ENCODE assay signal across 22 cellular contexts in genomic region chr3:194705761-194706160, GRCh38. TPM values are rescaled to one million over a fixed set of nuclear protein-coding genes. Genes with fewer than 3 reads are reported as not detected.
DNase-seq lines count a peak whose midpoint lies in the region; ATAC-seq, FAIRE-seq and TF ChIP-seq lines count a peak whose summit lies in the region.
"Had no signal": no experiment of that assay in that cellular context is flagged by ENCODE, and none has a peak within 500 bp of the region (broad histone marks: within the 10 kb centered on the region; RNA-seq: fewer than 3 reads in every experiment).

No MANE protein-coding gene starts in this region.

- no peak overlapping the region for H3K4ac ChIP-seq in H1 (replicated peaks; ENCODE audit: insufficient read length, low read depth, low read length)
- no peak overlapping the region for H3K4ac ChIP-seq in neuronal stem cell (ENCODE audit: low read length)

- H3K18ac ChIP-seq in H1 (ENCODE audit: extremely low read depth, low read length), result peak overlapping the region; percentile 51; the same call in 1 of the 2 replicates
- H3K18ac ChIP-seq in neuronal stem cell (ENCODE audit: low read length), result peak overlapping the region; percentile 55

- H3K27ac Mint-ChIP-seq in T-helper 2 cell treated with Interferon-gamma antibody and Interleukin-4, amounts not matched to agents 5 μg/mL and 100 μg/mL, for 36 hours, result no peak overlapping the region
- peak overlapping the region in 1 of 7 donors; percentile 18 for H3K27ac Mint-ChIP-seq in CD14-positive monocyte

- DNase-seq in NCI-H82 (lab: John Stamatoyannopoulos, UW), result peak; percentile 44
- DNase-seq in NCI-H82 treated with DMSO at 0.1 percent for 48 hours (lab: John Stamatoyannopoulos, UW; ENCODE audit: unreplicated experiment), result no peak
- no peak for DNase-seq in H1 (ENCODE audit: low read depth in 1 of 2, low spot score in 2 of 2)
- no peak for DNase-seq in neuronal stem cell (ENCODE audit: low spot score)
- no peak for DNase-seq in upper lobe of right lung
- no peak for DNase-seq in T-helper 2 cell treated with Interferon-gamma antibody and Interleukin-4, amounts not matched to agents 5 μg/mL and 100 μg/mL, for 36 hours (ENCODE audit: low spot score)
- no peak for DNase-seq in CD14-positive monocyte (ENCODE audit: low spot score)
- DNase-seq in esophagus muscularis mucosa (ENCODE audit: extremely low spot score), result no peak
- DNase-seq: AML-193, COR-L47, DMS153, GF-D8, KG1, NCI-H1105 treated with DMSO at 0.1 percent for 48 hours, NCI-H1694, NCI-H510A treated with DMSO at 0.1 percent for 48 hours, PC-3, RPMI8226, SIG-M5 had no signal

- no peak for FAIRE-seq in H1 (lab: Jason Lieb, UNC)

- no peak overlapping the region for H3K23ac ChIP-seq in H1 (ENCODE audit: insufficient read length)
- H3K23ac ChIP-seq in neuronal stem cell (ENCODE audit: low read depth, low read length, poor library complexity), result no peak overlapping the region

- H3K79me1 ChIP-seq in H1 (ENCODE audit: low read depth, low read length) (no peaks in the 10 kb centered on the region), neuronal stem cell (ENCODE audit: low read depth, low read length) (no peaks in the 10 kb centered on the region)

- CTCF ChIA-PET in H1 (lab: Charles Lee; ENCODE audit: partially characterized antibody), result interaction anchor here (0.6 to 2.0 kb wide), 6 partner anchors 10 to 498 kb away, joined by 3 to 4 read pairs (median 3); no protein-coding TSS in a partner anchor

- H3K79me2 ChIP-seq in H1 (ENCODE audit: control insufficient read depth in 1 of 2, insufficient read depth in 2 of 2, low read length in 2 of 2), result no peaks in the 10 kb centered on the region

- TF ChIP-seq RAD21 in H1 (IDR thresholded peaks at IDR 0.05 in 1 of 2, conservative IDR thresholded peaks at IDR 0.05 in 1 of 2; ENCODE audit: low read depth in 2 of 2, low read length in 2 of 2), result no peak

- ATAC-seq in upper lobe of right lung, result peak; percentile 13
- ATAC-seq: HCT116, PC-3, SK-N-SH treated with all-trans-retinoic acid at 6 μM for 48 hours had no signal

- no peak for TF ChIP-seq POLR2A in H1 (IDR thresholded peaks at IDR 0.05; ENCODE audit: control extremely low read depth in 1 of 2, low read depth in 2 of 2, low read length in 2 of 2)
- no peak for TF ChIP-seq POLR2A in esophagus muscularis mucosa (IDR thresholded peaks at IDR 0.05; ENCODE audit: low read depth)

- 0 out of 2 replicates have a peak overlapping the region, but pooled peaks have one; percentile 55 for H2BK20ac ChIP-seq in H1 (ENCODE audit: low read length)

- H3K27ac ChIP-seq in H1 (ENCODE audit: low read depth, low read length) (no peak overlapping the region), neuronal stem cell (replicated peaks; ENCODE audit: low read length) (no peak overlapping the region), upper lobe of right lung (no peak overlapping the region), esophagus muscularis mucosa (replicated peaks in 1 of 4) (no peak overlapping the region)
- H3K27ac ChIP-seq: 22Rv1 had no signal

- H3K56ac ChIP-seq in H1 (replicated peaks; ENCODE audit: insufficient read length, low read depth, low read length), result no peak overlapping the region

- H3K36me3 Mint-ChIP-seq in T-helper 2 cell treated with Interferon-gamma antibody and Interleukin-4, amounts not matched to agents 5 μg/mL and 100 μg/mL, for 36 hours (ENCODE audit: low read depth), result no peaks in the 10 kb centered on the region
- H3K36me3 Mint-ChIP-seq in CD14-positive monocyte, result peaks cover 0 to 4% of the 10 kb centered on the region in 2 donors

- POLR2A ChIA-PET in H1 (lab: Charles Lee; ENCODE audit: partially characterized antibody), result no interaction called here

- no peak overlapping the region for H2BK120ac ChIP-seq in H1 (replicated peaks; ENCODE audit: low read depth, low read length)
- no peak overlapping the region for H2BK120ac ChIP-seq in neuronal stem cell (ENCODE audit: low read depth, low read length)

- H4K8ac ChIP-seq in H1 (ENCODE audit: extremely low read depth, insufficient read depth, low read length) (no peak overlapping the region), neuronal stem cell (ENCODE audit: low read depth, low read length) (no peak overlapping the region)

- H4K91ac ChIP-seq in H1 (replicated peaks; ENCODE audit: insufficient read length, low read length) (peak overlapping the region; percentile 46), neuronal stem cell (ENCODE audit: low read depth, low read length, poor library complexity) (no peak overlapping the region)

- H3K9me3 ChIP-seq in H1 (ENCODE audit: insufficient read depth in 2 of 2, low read depth in 1 of 2, low read length in 1 of 2) (no peaks in the 10 kb centered on the region), neuronal stem cell (replicated peaks in 1 of 2; ENCODE audit: control insufficient read depth in 2 of 2, insufficient read depth in 1 of 2, low read depth in 1 of 2, low read length in 2 of 2) (peaks cover 0 to 3% of the 10 kb centered on the region in 2 donors), upper lobe of right lung (no peaks in the 10 kb centered on the region), esophagus muscularis mucosa (peaks cover 0 to 7% (median 0%) of the 10 kb centered on the region in 4 donors)

- TF ChIP-seq CTCF in H1 (IDR thresholded peaks at IDR 0.05; ENCODE audit: control extremely low read depth in 1 of 3, insufficient read depth in 1 of 3, low read depth in 1 of 3, low read length in 3 of 3) (no peak), upper lobe of right lung (IDR thresholded peaks at IDR 0.05) (no peak), CD14-positive monocyte (IDR thresholded peaks at IDR 0.05) (no peak), esophagus muscularis mucosa (IDR thresholded peaks at IDR 0.05) (no peak)

- no peak overlapping the region for H3K4me3 Mint-ChIP-seq in T-helper 2 cell treated with Interferon-gamma antibody and Interleukin-4, amounts not matched to agents 5 μg/mL and 100 μg/mL, for 36 hours
- no peak overlapping the region for H3K4me3 Mint-ChIP-seq in CD14-positive monocyte

- H3K9ac ChIP-seq in H1 (replicated peaks in 1 of 4; ENCODE audit: extremely low read depth in 1 of 4, low read depth in 3 of 4, low read length in 3 of 4) (no peak overlapping the region), neuronal stem cell (ENCODE audit: low read depth, low read length, poor library complexity) (no peak overlapping the region)

- TF ChIP-seq EP300 in H1 (IDR thresholded peaks at IDR 0.05; ENCODE audit: borderline replicate concordance in 1 of 2, low read depth in 2 of 2, low read length in 2 of 2) (no peak), esophagus muscularis mucosa (IDR thresholded peaks at IDR 0.05) (no peak)

- H2BK5ac ChIP-seq in H1 (ENCODE audit: low read depth, low read length) (peak overlapping the region; percentile 52; the same call in 1 of the 2 replicates), neuronal stem cell (ENCODE audit: low read length) (no peak overlapping the region)

- H3K9me3 Mint-ChIP-seq in T-helper 2 cell treated with Interferon-gamma antibody and Interleukin-4, amounts not matched to agents 5 μg/mL and 100 μg/mL, for 36 hours, result no peaks in the 10 kb centered on the region
- peaks cover 4 to 15% (median 9%) of the 10 kb centered on the region in 7 donors for H3K9me3 Mint-ChIP-seq in CD14-positive monocyte

- H2AK5ac ChIP-seq in H1 (ENCODE audit: low read depth, low read length), result 0 out of 2 replicates have a peak overlapping the region, but pooled peaks have one; percentile 33
- no peak overlapping the region for H2AK5ac ChIP-seq in neuronal stem cell (ENCODE audit: low read depth, low read length)

- H3K27me3 ChIP-seq in H1 (replicated peaks in 1 of 4; ENCODE audit: control insufficient read depth in 3 of 4, extremely low read depth in 1 of 4, insufficient read depth in 3 of 4, low read length in 3 of 4), result no peaks in the 10 kb centered on the region
- H3K27me3 ChIP-seq in neuronal stem cell (ENCODE audit: control insufficient read depth in 3 of 3, insufficient read depth in 3 of 3, low read depth in 1 of 3, low read length in 3 of 3), result peaks cover 0 to 26% (median 0%) of the 10 kb centered on the region in 3 experiments
- H3K27me3 ChIP-seq in upper lobe of right lung, result no peaks in the 10 kb centered on the region
- no peaks in the 10 kb centered on the region for H3K27me3 ChIP-seq in esophagus muscularis mucosa

- H2BK12ac ChIP-seq in H1 (ENCODE audit: low read depth, low read length) (peak overlapping the region; percentile 92), neuronal stem cell (ENCODE audit: low read length) (no peak overlapping the region)

- H3K36me3 ChIP-seq in H1 (ENCODE audit: control insufficient read depth in 2 of 4, insufficient read depth in 4 of 4, low read length in 3 of 4) (no peaks in the 10 kb centered on the region), neuronal stem cell (replicated peaks in 1 of 2; ENCODE audit: control insufficient read depth in 2 of 2, insufficient read depth in 2 of 2, low read length in 2 of 2) (no peaks in the 10 kb centered on the region), upper lobe of right lung (no peaks in the 10 kb centered on the region), esophagus muscularis mucosa (no peaks in the 10 kb centered on the region)

- H4K20me1 ChIP-seq in H1 (replicated peaks in 1 of 2; ENCODE audit: control insufficient read depth in 1 of 2, insufficient read depth in 2 of 2, low read length in 2 of 2), result no peaks in the 10 kb centered on the region

- peaks cover 6% of the 10 kb centered on the region for H3K27me3 Mint-ChIP-seq in T-helper 2 cell treated with Interferon-gamma antibody and Interleukin-4, amounts not matched to agents 5 μg/mL and 100 μg/mL, for 36 hours (ENCODE audit: low read depth)
- H3K27me3 Mint-ChIP-seq in CD14-positive monocyte (ENCODE audit: low read depth in 3 of 3), result peaks cover 0 to 6% (median 2%) of the 10 kb centered on the region in 3 donors

- H3K4me3 ChIP-seq in H1 (ENCODE audit: extremely low read depth in 1 of 4, insufficient read depth in 2 of 4, low read depth in 3 of 4, low read length in 4 of 4) (no peak overlapping the region), neuronal stem cell (ENCODE audit: low read length in 2 of 2) (no peak overlapping the region), upper lobe of right lung (no peak overlapping the region), esophagus muscularis mucosa (no peak overlapping the region)

- H2BK15ac ChIP-seq in H1 (ENCODE audit: low read length) (0 out of 2 replicates have a peak overlapping the region, but pooled peaks have one; percentile 53), neuronal stem cell (ENCODE audit: low read length) (no peak overlapping the region)

- H4K5ac ChIP-seq in H1 (ENCODE audit: insufficient read length, low read depth, low read length), result no peak overlapping the region

- H3K14ac ChIP-seq in H1 (ENCODE audit: insufficient read length) (no peak overlapping the region), neuronal stem cell (ENCODE audit: low read length) (no peak overlapping the region)

- H3K4me1 Mint-ChIP-seq in T-helper 2 cell treated with Interferon-gamma antibody and Interleukin-4, amounts not matched to agents 5 μg/mL and 100 μg/mL, for 36 hours (ENCODE audit: low read depth), result no peaks in the 10 kb centered on the region
- no peaks in the 10 kb centered on the region for H3K4me1 Mint-ChIP-seq in CD14-positive monocyte

- no peak overlapping the region for H3K4me2 ChIP-seq in H1 (ENCODE audit: insufficient read depth in 1 of 2, low read depth in 2 of 2, low read length in 2 of 2)
- no peak overlapping the region for H3K4me2 ChIP-seq in neuronal stem cell (ENCODE audit: insufficient read depth, low read length, poor library complexity, severe bottlenecking)

- intact Hi-C loops in upper lobe of right lung (cut with DNase I), result no loop called here
- intact Hi-C loops in CD14-positive monocyte (cut with micrococcal nuclease), result no loop called here
- intact Hi-C loops in esophagus muscularis mucosa (cut with DNase I), result no loop called here

- H2AFZ ChIP-seq in H1 (ENCODE audit: low read length) (no peak overlapping the region), neuronal stem cell (ENCODE audit: low read length) (no peak overlapping the region)

- WGBS in H1 (ENCODE audit: extremely low coverage in 1 of 2, insufficient coverage in 1 of 2, insufficient read length in 1 of 2, insufficient replicate concordance in 2 of 2, low coverage in 1 of 2, low lambda C conversion rate in 2 of 2, missing lambda C conversion rate in 1 of 2), 2 experiments, result 91% methylated on average over 11 of the region's 11 CpGs; no CpG with 5 or more reads in 1 of the 2 experiments
- no CpG with 5 or more reads among the region's 11 CpGs for WGBS in neuronal stem cell (ENCODE audit: extremely low coverage in 2 of 2, insufficient read length in 2 of 2, insufficient replicate concordance in 1 of 2), 2 donors
- WGBS in esophagus muscularis mucosa, result 83% methylated on average over 10 of the region's 11 CpGs

- peaks cover 5% of the 10 kb centered on the region; the same call in 1 of the 2 replicates for H3K23me2 ChIP-seq in H1 (ENCODE audit: low read depth, low read length)

- peaks cover 5 to 10% (median 7%) of the 10 kb centered on the region in 4 experiments for H3K4me1 ChIP-seq in H1 (replicated peaks in 1 of 4; ENCODE audit: control insufficient read depth in 3 of 4, insufficient read depth in 4 of 4, low read length in 3 of 4)
- peaks cover 0 to 5% of the 10 kb centered on the region in 2 donors for H3K4me1 ChIP-seq in neuronal stem cell (ENCODE audit: control insufficient read depth in 2 of 2, insufficient read depth in 1 of 2, low read depth in 1 of 2, low read length in 2 of 2)
- H3K4me1 ChIP-seq in upper lobe of right lung, result no peaks in the 10 kb centered on the region
- no peaks in the 10 kb centered on the region for H3K4me1 ChIP-seq in esophagus muscularis mucosa

RNA-seq across cellular contexts. Expression of gene FAM43A, which starts 20.1 kb away (rescaled TPM):
- total RNA-seq in H1 (2021; fragmentation: NEBNext Ultra II Directional; extraction: Animal tissue kit (Norgen Biotek cat#: 25700)), result 2.6 and 2.9 TPM in 2 replicates
- 2.3 and 4.9 TPM in 2 replicates for polyA plus RNA-seq in H1 (2011; rRNA removed)
- polyA plus RNA-seq in H1 (2011; cell fraction: cytosol; rRNA removed), result 4.3 TPM
- 4.0 TPM for polyA plus RNA-seq in H1 (2011; cell fraction: nucleus; rRNA removed)
- polyA plus RNA-seq in H1 (2012, experiment 1 of 2), result 1.9 to 2.7 TPM (median 1.9 TPM) in 4 replicates
- 2.4 TPM for polyA plus RNA-seq in H1 (2012, experiment 2 of 2)
- 1.3 TPM for polyA plus RNA-seq in H1 (2013, experiment 1 of 2)
- polyA plus RNA-seq in H1 (2013, experiment 2 of 2), result 1.4 TPM
- polyA minus RNA-seq in H1 (2011; rRNA and poly(A)+ RNA removed), result 0.44 and 0.66 TPM in 2 replicates
- 2.2 TPM for polyA minus RNA-seq in H1 (2011; cell fraction: cytosol; rRNA and poly(A)+ RNA removed)
- polyA minus RNA-seq in H1 (2011; cell fraction: nucleus; rRNA and poly(A)+ RNA removed), result 5.6 TPM
- 0.52 TPM for polyA plus RNA-seq in neuronal stem cell (2013, experiment 1 of 2)
- 0.47 TPM for polyA plus RNA-seq in neuronal stem cell (2013, experiment 2 of 2)
- 25.7 TPM for total RNA-seq in upper lobe of right lung
- 1 to 10 TPM; 6.6 to 9.8 TPM for polyA plus RNA-seq in CD14-positive monocyte
- total RNA-seq in esophagus muscularis mucosa, result 10 to 100 TPM; 24.5 to 42.8 (median 32.5) TPM

RNA-seq across cellular contexts. Expression of gene LSG1, which starts 33.8 kb away (rescaled TPM):
- total RNA-seq in H1 (2021; fragmentation: NEBNext Ultra II Directional; extraction: Animal tissue kit (Norgen Biotek cat#: 25700)), result 47.6 and 49.9 TPM in 2 replicates
- 17.8 and 23.7 TPM in 2 replicates for polyA plus RNA-seq in H1 (2011; rRNA removed)
- polyA plus RNA-seq in H1 (2011; cell fraction: cytosol; rRNA removed), result 27.4 TPM
- polyA plus RNA-seq in H1 (2011; cell fraction: nucleus; rRNA removed), result 40.1 TPM
- polyA plus RNA-seq in H1 (2012, experiment 1 of 2), result 32.9 to 45.5 TPM (median 41.1 TPM) in 4 replicates
- 6.7 TPM for polyA plus RNA-seq in H1 (2012, experiment 2 of 2)
- 42.5 TPM for polyA plus RNA-seq in H1 (2013, experiment 1 of 2)
- polyA plus RNA-seq in H1 (2013, experiment 2 of 2), result 40.4 TPM
- 52.6 and 90.4 TPM in 2 replicates for polyA minus RNA-seq in H1 (2011; rRNA and poly(A)+ RNA removed)
- 36.5 TPM for polyA minus RNA-seq in H1 (2011; cell fraction: cytosol; rRNA and poly(A)+ RNA removed)
- polyA minus RNA-seq in H1 (2011; cell fraction: nucleus; rRNA and poly(A)+ RNA removed), result 57.7 TPM
- 17.3 TPM for polyA plus RNA-seq in neuronal stem cell (2013, experiment 1 of 2)
- 18.9 TPM for polyA plus RNA-seq in neuronal stem cell (2013, experiment 2 of 2)
- total RNA-seq in upper lobe of right lung, result 36.8 TPM
- 1 to 10 TPM; 6.7 to 9.9 TPM for polyA plus RNA-seq in CD14-positive monocyte
- 10 to 100 TPM; 19.9 to 35.0 (median 32.6) TPM for total RNA-seq in esophagus muscularis mucosa
